In genomic region chr7:4815121-4815520, GRCh38 we compare ENCODE assay signal across 21 cellular contexts. TPM values are rescaled to one million over a fixed set of nuclear protein-coding genes. Genes with fewer than 3 reads are reported as not detected.
"Had no signal": no experiment of that assay in that cellular context is flagged by ENCODE, and none has a peak within 500 bp of the region (broad histone marks: within the 10 kb centered on the region; RNA-seq: fewer than 3 reads in every experiment).

No MANE protein-coding gene starts in this region.

- H3K9me3 ChIP-seq: MG63 had no signal

- H3K4me1 ChIP-seq: SJSA1 had no signal

- DNase-seq: IMR-90, Karpas-422, KG1, MG63, NCI-H1092, NCI-H1436 treated with DMSO at 0.1 percent for 48 hours, NCI-H1694, NCI-H1930, NCI-H2081, NCI-H2107, NCI-H2227 treated with DMSO at 0.1 percent for 48 hours, NCI-H524, NCI-H526 treated with DMSO at 0.1 percent for 48 hours, NCI-H748 treated with DMSO at 0.1 percent for 48 hours, Right ventricle myocardium superior, RPMI8226, SIG-M5 had no signal

- H3K4me3 ChIP-seq: MG63, SJSA1, SK-N-MC had no signal

- H3K27me3 ChIP-seq: MG63 had no signal

- H3K36me3 ChIP-seq: MG63, SJSA1 had no signal

- H3K27ac ChIP-seq: SJSA1, SK-N-MC had no signal

RNA-seq across cellular contexts. Expression of gene PAPOLB, which starts 46.7 kb away (rescaled TPM):
- total RNA-seq: HepG2, HT1080, SJSA1 had no signal
- polyA plus RNA-seq: HepG2, IMR-90 had no signal
